ENCODE assay signal across 11 cellular contexts in genomic region chr2:232988444-232988843, GRCh38. TPM values are rescaled to one million over a fixed set of nuclear protein-coding genes. Genes with fewer than 3 reads are reported as not detected.
DNase-seq lines count a peak whose midpoint lies in the region; ATAC-seq and TF ChIP-seq lines count a peak whose summit lies in the region.
"Had no signal": no experiment of that assay in that cellular context is flagged by ENCODE, and none has a peak within 500 bp of the region (broad histone marks: within the 10 kb centered on the region; RNA-seq: fewer than 3 reads in every experiment).

No MANE protein-coding gene starts in this region.

- H3K4me1 ChIP-seq in testis, result peaks cover 12% of the 10 kb centered on the region

- 24 to 34% methylated on average over 5 of the region's 5 CpGs for WGBS in testis, 2 donors

- CTCF ChIA-PET in activated CD4-positive, alpha-beta T cell treated with anti-CD3 and anti-CD28 coated beads for 36 hours (lab: Charles Lee), result no interaction called here

- no peak overlapping the region for H3K4me3 ChIP-seq in testis

- no peak overlapping the region for H3K4me3 Mint-ChIP-seq in activated CD4-positive, alpha-beta T cell treated with anti-CD3 and anti-CD28 coated beads for 36 hours
- H3K4me3 Mint-ChIP-seq in activated CD4-positive, alpha-beta T cell treated with anti-CD3 and anti-CD28 coated beads, Interleukin-2, amount 10 ng/mL, durations not matched to agents 24 days and 14 days, result no peak overlapping the region
- H3K4me3 Mint-ChIP-seq in T-helper 17 cell, result no peak overlapping the region
- H3K4me3 Mint-ChIP-seq: dendritic cell treated with granulocyte-macrophage colony-stimulating factor and Interleukin-4, amounts not matched to agents 40 ng/mL and 50 ng/mL, for 4 days had no signal

- ATAC-seq in activated CD4-positive, alpha-beta T cell treated with anti-CD3 and anti-CD28 coated beads for 36 hours, result peak; percentile 58
- ATAC-seq in T-helper 17 cell (no peak), GM21526 (IDR thresholded peaks at IDR 0.05; ENCODE audit: low FRiP score, unreplicated experiment) (no peak), GM19035 (IDR thresholded peaks at IDR 0.05; ENCODE audit: unreplicated experiment) (no peak)

- POLR2A ChIA-PET in activated CD4-positive, alpha-beta T cell treated with anti-CD3 and anti-CD28 coated beads for 36 hours (lab: Charles Lee), result no interaction called here

- peaks cover 3% of the 10 kb centered on the region for H3K27me3 Mint-ChIP-seq in activated CD4-positive, alpha-beta T cell treated with anti-CD3 and anti-CD28 coated beads for 36 hours
- H3K27me3 Mint-ChIP-seq in activated CD4-positive, alpha-beta T cell treated with anti-CD3 and anti-CD28 coated beads, Interleukin-2, amount 10 ng/mL, durations not matched to agents 24 days and 14 days, result peaks cover 34% of the 10 kb centered on the region
- H3K27me3 Mint-ChIP-seq in T-helper 17 cell, result peaks cover 28% of the 10 kb centered on the region

- DNase-seq in activated CD4-positive, alpha-beta T cell treated with anti-CD3 and anti-CD28 coated beads for 36 hours, result peak; percentile 32
- DNase-seq in activated CD4-positive, alpha-beta T cell treated with anti-CD3 and anti-CD28 coated beads, Interleukin-2, amount 10 ng/mL, durations not matched to agents 24 days and 14 days, result no peak
- DNase-seq in T-helper 17 cell (no peak), head of caudate nucleus (peak in 36 of 42 donors; percentile 12 to 83 (median 46)), testis (peak; percentile 70), RPMI8226 (no peak)

- H3K27ac ChIP-seq in testis, result peak overlapping the region; percentile 36 to 77
- H3K27ac ChIP-seq: C4-2B had no signal

- H3K27me3 ChIP-seq in testis, result no peaks in the 10 kb centered on the region

- H3K4me1 Mint-ChIP-seq in activated CD4-positive, alpha-beta T cell treated with anti-CD3 and anti-CD28 coated beads for 36 hours, result peaks cover 3% of the 10 kb centered on the region
- no peaks in the 10 kb centered on the region for H3K4me1 Mint-ChIP-seq in activated CD4-positive, alpha-beta T cell treated with anti-CD3 and anti-CD28 coated beads, Interleukin-2, amount 10 ng/mL, durations not matched to agents 24 days and 14 days
- H3K4me1 Mint-ChIP-seq in T-helper 17 cell, result no peaks in the 10 kb centered on the region

- no peak for TF ChIP-seq POLR2A in testis (IDR thresholded peaks at IDR 0.05)

- no peak overlapping the region for H3K27ac Mint-ChIP-seq in activated CD4-positive, alpha-beta T cell treated with anti-CD3 and anti-CD28 coated beads for 36 hours
- no peak overlapping the region for H3K27ac Mint-ChIP-seq in activated CD4-positive, alpha-beta T cell treated with anti-CD3 and anti-CD28 coated beads, Interleukin-2, amount 10 ng/mL, durations not matched to agents 24 days and 14 days
- peak overlapping the region; percentile 22 for H3K27ac Mint-ChIP-seq in T-helper 17 cell
- H3K27ac Mint-ChIP-seq: dendritic cell treated with granulocyte-macrophage colony-stimulating factor and Interleukin-4, amounts not matched to agents 40 ng/mL and 50 ng/mL, for 4 days had no signal

- H3K36me3 ChIP-seq in testis (ENCODE audit: low read depth, missing control alignments), result no peaks in the 10 kb centered on the region

- no peak for TF ChIP-seq CTCF in testis (IDR thresholded peaks at IDR 0.05)

- H3K9me3 Mint-ChIP-seq in activated CD4-positive, alpha-beta T cell treated with anti-CD3 and anti-CD28 coated beads for 36 hours (ENCODE audit: low read depth), result peaks cover 7% of the 10 kb centered on the region
- no peaks in the 10 kb centered on the region for H3K9me3 Mint-ChIP-seq in activated CD4-positive, alpha-beta T cell treated with anti-CD3 and anti-CD28 coated beads, Interleukin-2, amount 10 ng/mL, durations not matched to agents 24 days and 14 days

- no peaks in the 10 kb centered on the region for H3K36me3 Mint-ChIP-seq in activated CD4-positive, alpha-beta T cell treated with anti-CD3 and anti-CD28 coated beads for 36 hours (ENCODE audit: low read depth)
- H3K36me3 Mint-ChIP-seq in activated CD4-positive, alpha-beta T cell treated with anti-CD3 and anti-CD28 coated beads, Interleukin-2, amount 10 ng/mL, durations not matched to agents 24 days and 14 days (ENCODE audit: low read depth), result no peaks in the 10 kb centered on the region
- peaks cover 6% of the 10 kb centered on the region for H3K36me3 Mint-ChIP-seq in T-helper 17 cell (ENCODE audit: low read depth)

- intact Hi-C loops in activated CD4-positive, alpha-beta T cell treated with anti-CD3 and anti-CD28 coated beads for 36 hours (cut with DNase I, micrococcal nuclease), result no loop called here
- intact Hi-C loops in activated CD4-positive, alpha-beta T cell treated with anti-CD3 and anti-CD28 coated beads, Interleukin-2, amount 10 ng/mL, durations not matched to agents 24 days and 14 days (cut with micrococcal nuclease), result no loop called here
- intact Hi-C loops in head of caudate nucleus (cut with DNase I), result no loop called here
- intact Hi-C loops in testis (cut with DNase I; ENCODE audit: low total_unique reads), result no loop called here

- H3K9me3 ChIP-seq in T-helper 17 cell (ENCODE audit: control insufficient read depth, low read length, poor library complexity, severe bottlenecking) (no peaks in the 10 kb centered on the region), testis (no peaks in the 10 kb centered on the region)

RNA-seq across cellular contexts. Expression of gene NGEF, which starts 24.6 kb away (rescaled TPM):
- 1 to 10 TPM; 1.5 to 2.0 TPM for total RNA-seq in activated CD4-positive, alpha-beta T cell treated with anti-CD3 and anti-CD28 coated beads for 36 hours
- total RNA-seq in activated CD4-positive, alpha-beta T cell treated with anti-CD3 and anti-CD28 coated beads, Interleukin-2, amount 10 ng/mL, durations not matched to agents 24 days and 14 days, result 1.2 and 1.3 TPM in 2 replicates
- total RNA-seq in T-helper 17 cell, result not detected
- total RNA-seq in testis, result 10 to 100 TPM; 15.6 to 28.7 TPM
- 7.9 TPM for polyA plus RNA-seq in testis (ENCODE audit: insufficient read depth, low read depth, low replicate concordance)
- total RNA-seq: T-helper 1 cell treated with Interleukin-12 subunit alpha and Interleukin-12 subunit beta and Interleukin-4 antibody, amounts not matched to agents 30 ng/mL and 1 ng/mL, for 36 hours had no signal

RNA-seq across cellular contexts. Expression of gene NEU2, which starts 44.0 kb away (rescaled TPM):
- not detected for total RNA-seq in activated CD4-positive, alpha-beta T cell treated with anti-CD3 and anti-CD28 coated beads for 36 hours
- total RNA-seq in activated CD4-positive, alpha-beta T cell treated with anti-CD3 and anti-CD28 coated beads, Interleukin-2, amount 10 ng/mL, durations not matched to agents 24 days and 14 days, result not detected in 2 replicates
- not detected for total RNA-seq in T-helper 17 cell
- total RNA-seq in testis, result not detected
- polyA plus RNA-seq in testis (ENCODE audit: insufficient read depth, low read depth, low replicate concordance), result not detected
- total RNA-seq: T-helper 1 cell treated with Interleukin-12 subunit alpha and Interleukin-12 subunit beta and Interleukin-4 antibody, amounts not matched to agents 30 ng/mL and 1 ng/mL, for 36 hours had no signal

Comparison
In these comparisons a context has a peak if more than half of its experiments do, and no peak if none do; other contexts are left out.
1. DNase-seq: peak in activated CD4-positive, alpha-beta T cell treated with anti-CD3 and anti-CD28 coated beads for 36 hours (single experiment), head of caudate nucleus (36 of 42) and testis (single experiment); none in activated CD4-positive, alpha-beta T cell treated with anti-CD3 and anti-CD28 coated beads, Interleukin-2, amount 10 ng/mL, durations not matched to agents 24 days and 14 days (single experiment), T-helper 17 cell (0 of 3) and RPMI8226 (single experiment).